8 cellular contexts compared by ENCODE assay signal in the genomic region with DNA sequence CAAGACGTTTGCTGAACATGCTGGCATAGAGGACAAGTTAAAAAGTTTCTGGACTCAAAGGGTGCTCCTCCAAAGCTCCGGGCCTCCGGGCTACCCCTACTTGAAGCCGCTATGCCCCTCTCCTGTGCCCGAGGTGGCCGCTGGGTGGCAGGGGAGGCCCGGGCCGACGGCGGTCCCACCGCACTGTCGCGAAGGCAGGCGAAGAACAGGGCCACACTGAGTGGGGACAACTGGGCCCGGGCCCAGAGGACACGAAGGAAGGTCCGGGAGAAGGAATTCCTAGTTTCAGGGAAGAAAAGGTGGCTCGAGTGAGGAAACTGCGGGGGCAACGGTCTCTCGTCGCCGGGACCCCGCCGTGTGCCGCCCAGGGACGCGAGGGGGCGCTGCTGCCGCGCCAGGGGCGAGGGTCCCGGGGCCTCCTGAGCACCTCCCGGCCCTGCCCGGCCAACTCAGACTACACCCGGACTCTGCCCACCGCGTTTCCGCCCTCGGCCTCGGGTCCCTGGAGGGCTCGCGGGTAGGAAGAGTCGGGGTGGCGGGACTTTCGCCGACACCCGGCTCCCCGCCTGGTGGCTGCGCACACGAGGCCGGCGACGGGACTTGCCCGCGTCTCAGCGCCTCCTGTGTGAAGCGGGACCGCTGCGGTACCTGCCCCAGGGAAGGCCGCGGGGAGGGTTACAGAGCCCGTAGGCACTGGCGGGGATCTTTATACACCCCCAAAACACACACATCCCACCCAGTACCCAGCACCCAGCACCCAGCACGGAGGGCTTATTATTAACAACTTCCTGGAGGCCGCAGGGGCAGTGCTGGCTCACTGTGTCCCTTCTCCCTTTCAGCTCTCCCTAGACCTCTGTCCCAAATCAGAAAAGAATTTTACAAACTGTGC. TPM values are rescaled to one million over a fixed set of nuclear protein-coding genes. Genes with fewer than 3 reads are reported as not detected.
DNase-seq lines count a peak whose midpoint lies in the region; ATAC-seq and TF ChIP-seq lines count a peak whose summit lies in the region.

No MANE protein-coding gene starts in this region.

- H3K4me3 ChIP-seq in epithelial cell of esophagus (ENCODE audit: low read length) = peak overlapping the region; percentile 41

- ATAC-seq in GM18508 (IDR thresholded peaks at IDR 0.05; ENCODE audit: insufficient read depth, unreplicated experiment) (peak; percentile 55), HG02885 (IDR thresholded peaks at IDR 0.05; ENCODE audit: poor library complexity, unreplicated experiment) (peak; percentile 85)

- TF ChIP-seq CTCF in epithelial cell of esophagus (IDR thresholded peaks at IDR 0.05; ENCODE audit: insufficient read depth, low read depth, low read length, missing control alignments) = peak; percentile 80

- peak; percentile 48 to 68 for DNase-seq in NCI-H524 (lab: John Stamatoyannopoulos, UW)
- DNase-seq in activated T-cell treated with anti-CD3 and anti-CD28 coated beads for 1 hour (ENCODE audit: low read depth) = peak; percentile 60
- DNase-seq in epithelial cell of esophagus (ENCODE audit: low read depth) = peak; percentile 50
- DNase-seq in mucosa of gallbladder (ENCODE audit: low spot score) = peak; percentile 48
- DNase-seq in stimulated activated CD8-positive, alpha-beta memory T cell treated with anti-CD3 and anti-CD28 coated beads, Interleukin-2, amount 100 ng/mL, for 48 hours (ENCODE audit: low read depth in 2 of 2) = peak; percentile 69 to 71
- DNase-seq in kidney glomerular epithelial cell (lab: John Stamatoyannopoulos, UW) = no peak

RNA-seq across cellular contexts. Expression of a gene that starts 0.8 kb away (rescaled TPM):
- total RNA-seq in mucosa of gallbladder = not detected

RNA-seq across cellular contexts. Expression of a gene that starts 29.6 kb away (rescaled TPM):
- 39.0 TPM for total RNA-seq in mucosa of gallbladder
